26 cellular contexts compared by ENCODE assay signal in genomic region chr15:100943074-100943473, GRCh38. TPM values are rescaled to one million over a fixed set of nuclear protein-coding genes. Genes with fewer than 3 reads are reported as not detected.
DNase-seq lines count a peak whose midpoint lies in the region; ATAC-seq and TF ChIP-seq lines count a peak whose summit lies in the region.
"Had no signal": no experiment of that assay in that cellular context is flagged by ENCODE, and none has a peak within 500 bp of the region (broad histone marks: within the 10 kb centered on the region; RNA-seq: fewer than 3 reads in every experiment).

No MANE protein-coding gene starts in this region.

- H3K36me3 ChIP-seq in A673 (ENCODE audit: insufficient read depth, low read length, poor library complexity, severe bottlenecking) (no peaks in the 10 kb centered on the region), GM23248 (ENCODE audit: low read depth) (no peaks in the 10 kb centered on the region), right atrium auricular region (no peaks in the 10 kb centered on the region)
- H3K36me3 ChIP-seq: breast epithelium, ovary, Peyer's patch had no signal

- DNase-seq in A673 (ENCODE audit: low spot score) (peak; percentile 39), GM23248 (peak; percentile 32), activated B cell treated with CpG ODN at 0.5 μM for 24 hours (no peak), iris pigment epithelial cell (ENCODE audit: low read depth) (peak; percentile 26), GM13976 (ENCODE audit: low spot score) (no peak), right atrium auricular region (ENCODE audit: low spot score) (no peak)
- no peak for DNase-seq in activated naive CD4-positive, alpha-beta T cell treated with Interleukin-2 at 50 U/mL for 16 hours
- DNase-seq in activated CD4-positive, CD25-positive, alpha-beta regulatory T cell (lab: John Stamatoyannopoulos, UW): no peak
- DNase-seq: amygdala; Caco-2; GDM1; immature natural killer cell; KBM-7; mammary epithelial cell; NCI-H1105 treated with DMSO at 0.1 percent for 48 hours; NCI-H1930; NCI-H524 treated with DMSO at 0.1 percent for 48 hours; ovary; Peyer's patch; SHP77; small intestine; stimulated activated naive CD8-positive, alpha-beta T cell treated with anti-CD3 and anti-CD28 coated beads, Interleukin-15, Interleukin-2, amounts not matched to agents 100 U/mL and 50 U/mL, for 24 hours had no signal

- H3K27ac Mint-ChIP-seq in activated B cell treated with CpG ODN at 0.5 μM for 24 hours: peak overlapping the region; percentile 24
- H3K27ac Mint-ChIP-seq: activated naive CD4-positive, alpha-beta T cell treated with anti-CD3 and anti-CD28 coated beads, Interleukin-2, amount 50 U/mL, for 24 hours; activated T-helper 17 cell treated with anti-CD3 and anti-CD28 coated beads, Interleukin-2, amount 50 U/mL, for 72 hours; immature natural killer cell; nephron had no signal

- no peaks in the 10 kb centered on the region for H3K79me2 ChIP-seq in GM23248 (ENCODE audit: insufficient read depth)

- ATAC-seq in activated B cell treated with CpG ODN at 0.5 μM for 24 hours (ENCODE audit: low read depth): no peak
- ATAC-seq: activated T-helper 17 cell treated with anti-CD3 and anti-CD28 coated beads, Interleukin-2, amount 50 U/mL, for 72 hours; stimulated activated naive CD8-positive, alpha-beta T cell treated with anti-CD3 and anti-CD28 coated beads, Interleukin-15, Interleukin-2, amounts not matched to agents 100 U/mL and 50 U/mL, for 24 hours had no signal

- intact Hi-C loops in A673 (cut with micrococcal nuclease; ENCODE audit: unreplicated experiment) (no loop called here), activated B cell treated with CpG ODN at 0.5 μM for 24 hours (cut with micrococcal nuclease) (loop anchor here (2.0 kb wide), 1 partner anchor 14 kb away; no protein-coding TSS in a partner anchor)

- H3K4me1 ChIP-seq in A673 (ENCODE audit: insufficient read depth, low read length, poor library complexity, severe bottlenecking) (peaks cover 9% of the 10 kb centered on the region), GM23248 (ENCODE audit: insufficient read depth) (peaks cover 17% of the 10 kb centered on the region), right atrium auricular region (peaks cover 0 to 10% of the 10 kb centered on the region in 2 donors)
- H3K4me1 ChIP-seq: breast epithelium, Peyer's patch had no signal

- TF ChIP-seq CTCF in A673 (conservative IDR thresholded peaks at IDR 0.05; ENCODE audit: low read depth, low read length) (no peak), activated B cell treated with CpG ODN at 0.5 μM for 24 hours (IDR thresholded peaks at IDR 0.05) (no peak), GM13976 (IDR thresholded peaks at IDR 0.05; ENCODE audit: borderline replicate concordance, control extremely low read depth, extremely low read depth, insufficient read depth, missing control alignments) (no peak), right atrium auricular region (IDR thresholded peaks at IDR 0.05) (no peak)

- no peak overlapping the region for H3K4me2 ChIP-seq in GM23248 (ENCODE audit: unreplicated experiment)

- H4K20me1 ChIP-seq in GM23248 (ENCODE audit: insufficient read depth): no peaks in the 10 kb centered on the region

- H3K9ac ChIP-seq in GM23248: no peak overlapping the region

- no peaks in the 10 kb centered on the region for H3K27me3 Mint-ChIP-seq in activated B cell treated with CpG ODN at 0.5 μM for 24 hours

- 0 out of 2 replicates have a peak, but pooled peaks cover 6% of the 10 kb centered on the region for H3F3A ChIP-seq in GM23248 (ENCODE audit: insufficient read depth)

- peaks cover 31% of the 10 kb centered on the region for H3K4me1 Mint-ChIP-seq in activated B cell treated with CpG ODN at 0.5 μM for 24 hours
- H3K4me1 Mint-ChIP-seq: activated naive CD4-positive, alpha-beta T cell treated with anti-CD3 and anti-CD28 coated beads, Interleukin-2, amount 50 U/mL, for 24 hours; activated T-helper 17 cell treated with anti-CD3 and anti-CD28 coated beads, Interleukin-2, amount 50 U/mL, for 72 hours; immature natural killer cell had no signal

- H3K4me3 ChIP-seq in A673 (ENCODE audit: low read depth, low read length, poor library complexity, severe bottlenecking) (no peak overlapping the region), GM23248 (no peak overlapping the region), right atrium auricular region (no peak overlapping the region)
- H3K4me3 ChIP-seq: breast epithelium, ovary, Peyer's patch had no signal

- POLR2A ChIA-PET in A673 (lab: Charles Lee; ENCODE audit: low non-redundant PET): no interaction called here
- POLR2A ChIA-PET in activated B cell treated with CpG ODN at 0.5 μM for 24 hours (lab: Charles Lee): interaction anchor here (0.7 to 2.5 kb wide), 4 partner anchors 23 to 351 kb away, joined by 4 to 13 read pairs (median 5); partner anchors contain the start of gene LRRK1

- in situ Hi-C loops in GM23248 (cut with MboI): no loop called here
- in situ Hi-C loops in GM13976 (cut with MboI; ENCODE audit: low sequenced_read_pairs, unreplicated experiment): no loop called here

- no peaks in the 10 kb centered on the region for H3K9me3 Mint-ChIP-seq in activated B cell treated with CpG ODN at 0.5 μM for 24 hours
- H3K9me3 Mint-ChIP-seq: activated naive CD4-positive, alpha-beta T cell treated with anti-CD3 and anti-CD28 coated beads, Interleukin-2, amount 50 U/mL, for 24 hours; activated T-helper 17 cell treated with anti-CD3 and anti-CD28 coated beads, Interleukin-2, amount 50 U/mL, for 72 hours; immature natural killer cell; nephron had no signal

- no peaks in the 10 kb centered on the region for H3K9me2 ChIP-seq in GM23248 (ENCODE audit: insufficient read depth)

- H3K27ac ChIP-seq in A673 (ENCODE audit: low read depth, low read length, poor library complexity, severe bottlenecking) (no peak overlapping the region), GM23248 (no peak overlapping the region), right atrium auricular region (no peak overlapping the region)
- H3K27ac ChIP-seq: breast epithelium, ovary had no signal

- H3K27me3 ChIP-seq in A673 (replicated peaks; ENCODE audit: insufficient read depth, low read depth, low read length, poor library complexity) (no peaks in the 10 kb centered on the region), GM23248 (replicated peaks; ENCODE audit: insufficient read depth) (no peaks in the 10 kb centered on the region), right atrium auricular region (no peaks in the 10 kb centered on the region)
- H3K27me3 ChIP-seq: breast epithelium, ovary, Peyer's patch had no signal

- H3K9me3 ChIP-seq in A673 (ENCODE audit: low read depth, low read length, poor library complexity, severe bottlenecking): no peaks in the 10 kb centered on the region
- no peaks in the 10 kb centered on the region for H3K9me3 ChIP-seq in GM23248 (ENCODE audit: low read depth)
- H3K9me3 ChIP-seq in right atrium auricular region: no peaks in the 10 kb centered on the region
- H3K9me3 ChIP-seq: breast epithelium, Caco-2, ovary, Peyer's patch had no signal

- peaks cover 2% of the 10 kb centered on the region for H3K36me3 Mint-ChIP-seq in activated B cell treated with CpG ODN at 0.5 μM for 24 hours (ENCODE audit: low read depth)
- H3K36me3 Mint-ChIP-seq: activated naive CD4-positive, alpha-beta T cell treated with anti-CD3 and anti-CD28 coated beads, Interleukin-2, amount 50 U/mL, for 24 hours; immature natural killer cell had no signal

- no peak overlapping the region for H3K4me3 Mint-ChIP-seq in activated B cell treated with CpG ODN at 0.5 μM for 24 hours
- H3K4me3 Mint-ChIP-seq: activated naive CD4-positive, alpha-beta T cell treated with anti-CD3 and anti-CD28 coated beads, Interleukin-2, amount 50 U/mL, for 24 hours; activated T-helper 17 cell treated with anti-CD3 and anti-CD28 coated beads, Interleukin-2, amount 50 U/mL, for 72 hours; immature natural killer cell; nephron had no signal

- BruUV-seq in A673 (replicated peaks; lab: Mats Ljungman, UMichigan): no TSS peak

- CTCF ChIA-PET in A673 (lab: Charles Lee) (interaction anchor here (0.7 kb wide), 2 partner anchors 22 to 70 kb away, joined by 3 to 6 read pairs; no protein-coding TSS in a partner anchor), activated B cell treated with CpG ODN at 0.5 μM for 24 hours (lab: Charles Lee) (interaction anchor here (1.2 to 2.8 kb wide), 2 partner anchors 25 to 65 kb away, joined by 3 to 9 read pairs; partner anchors contain the start of gene LRRK1)

- no peak overlapping the region for H2AFZ ChIP-seq in GM23248

RNA-seq across cellular contexts. Expression of gene LRRK1, which starts 23.9 kb away (rescaled TPM):
- 7.7 TPM in 2 replicates for total RNA-seq in A673 (2021)
- 6.2 and 6.8 TPM in 2 replicates for total RNA-seq in GM23248 (2014; rRNA removed; shearing (Covaris generic))
- 5.9 and 6.4 TPM in 2 replicates for polyA plus RNA-seq in GM23248 (2016; fragmentation: Nextera tagmentation; extraction: Ambion mirVana)
- 35.9 and 43.5 TPM in 2 replicates for total RNA-seq in activated B cell treated with CpG ODN at 0.5 μM for 24 hours
- total RNA-seq in right atrium auricular region: 1 to 10 TPM; 1.9 to 4.4 TPM

Comparison
In these comparisons a context has a peak if more than half of its experiments do, and no peak if none do; other contexts are left out.
1. DNase-seq: peak in A673 (single experiment), GM23248 (single experiment) and iris pigment epithelial cell (single experiment); none in activated B cell treated with CpG ODN at 0.5 μM for 24 hours (single experiment), activated naive CD4-positive, alpha-beta T cell treated with Interleukin-2 at 50 U/mL for 16 hours (single experiment), GM13976 (single experiment), activated CD4-positive, CD25-positive, alpha-beta regulatory T cell (0 of 4) and right atrium auricular region (single experiment).